In the genomic region with DNA sequence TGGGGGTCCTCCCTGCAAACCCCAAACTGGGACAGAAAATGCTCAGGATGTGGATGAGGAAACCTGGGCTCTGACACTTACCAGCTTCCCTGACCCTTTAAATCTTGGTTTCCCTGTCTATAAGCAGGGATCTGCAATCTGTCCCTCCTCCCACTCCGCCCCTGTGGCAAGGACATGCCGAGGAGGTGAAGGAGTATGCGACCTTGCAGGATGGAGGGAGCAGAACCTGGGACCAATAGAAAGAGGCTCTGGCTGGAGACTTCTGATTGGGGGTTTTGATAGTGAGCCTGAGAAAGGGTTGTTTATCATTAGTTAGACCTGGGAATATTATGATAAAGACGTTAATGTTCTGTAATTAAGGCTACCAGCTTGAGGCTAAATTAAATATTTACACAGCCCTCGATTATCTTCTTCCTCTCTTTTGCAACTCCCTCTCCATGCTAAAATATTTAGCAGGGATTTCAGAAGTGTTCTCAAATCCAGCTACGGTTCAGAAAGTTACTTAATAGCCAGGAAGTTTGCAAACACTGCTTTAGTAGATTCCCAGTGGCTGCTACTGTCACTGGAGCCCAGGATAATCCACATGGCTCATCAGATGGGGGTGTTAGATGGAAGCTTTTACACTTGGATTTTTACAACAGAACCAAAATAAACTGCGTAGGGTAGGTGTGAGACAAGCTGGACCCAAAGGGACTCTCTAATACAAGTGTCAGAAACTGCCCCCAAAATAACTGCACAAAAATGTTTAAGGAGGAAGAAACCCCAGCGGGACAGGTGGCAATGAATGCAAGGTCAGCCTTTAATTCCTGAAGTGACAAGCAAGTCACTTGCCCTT, we compare ENCODE assay signal across 17 cellular contexts. TPM values are rescaled to one million over a fixed set of nuclear protein-coding genes. Genes with fewer than 3 reads are reported as not detected.
DNase-seq lines count a peak whose midpoint lies in the region; ATAC-seq and TF ChIP-seq lines count a peak whose summit lies in the region.
"Had no signal": no experiment of that assay in that cellular context is flagged by ENCODE, and none has a peak within 500 bp of the region (broad histone marks: within the 10 kb centered on the region; RNA-seq: fewer than 3 reads in every experiment).

No MANE protein-coding gene starts in this region.

- H3K27me3 ChIP-seq in colonic mucosa (no peaks in the 10 kb centered on the region), lung (ENCODE audit: control insufficient read depth, insufficient read depth) (no peaks in the 10 kb centered on the region)

- H3K4me3 Mint-ChIP-seq in effector memory CD8-positive, alpha-beta T cell: no peak overlapping the region
- H3K4me3 Mint-ChIP-seq: nephron progenitor cell had no signal

- no peaks in the 10 kb centered on the region for H3K36me3 ChIP-seq in colonic mucosa
- H3K36me3 ChIP-seq in lung (ENCODE audit: control insufficient read depth in 2 of 2, insufficient read depth in 2 of 2, low read length in 2 of 2): no peaks in the 10 kb centered on the region

- H3K27ac ChIP-seq in 22Rv1 (peak overlapping the region; percentile 31), colonic mucosa (no peak overlapping the region), lung (ENCODE audit: low read depth in 1 of 2, low read length in 1 of 2) (peak overlapping the region in 1 of 2 donors; percentile 70)
- H3K27ac ChIP-seq: PC-9, SK-N-MC had no signal

- H3K9me3 Mint-ChIP-seq in effector memory CD8-positive, alpha-beta T cell: no peaks in the 10 kb centered on the region
- H3K9me3 Mint-ChIP-seq: nephron progenitor cell had no signal

- no peak overlapping the region for H3K4me3 ChIP-seq in colonic mucosa
- H3K4me3 ChIP-seq in lung: no peak overlapping the region
- H3K4me3 ChIP-seq: PC-9, SK-N-MC had no signal

- TF ChIP-seq CTCF in 22Rv1 (IDR thresholded peaks at IDR 0.05): no peak
- no peak for TF ChIP-seq CTCF in colonic mucosa (IDR thresholded peaks at IDR 0.05)
- TF ChIP-seq CTCF in lung (IDR thresholded peaks at IDR 0.05; ENCODE audit: control extremely low read depth, extremely low read depth): no peak

- H3K9me3 ChIP-seq in colonic mucosa: no peaks in the 10 kb centered on the region
- no peaks in the 10 kb centered on the region for H3K9me3 ChIP-seq in lung (ENCODE audit: control insufficient read depth in 2 of 2, insufficient read depth in 1 of 2, low read length in 1 of 2)

- H3K36me3 Mint-ChIP-seq in effector memory CD8-positive, alpha-beta T cell (ENCODE audit: insufficient read depth): no peaks in the 10 kb centered on the region

- WGBS in lung, 2 donors: 41 to 54% methylated on average over 8 of the region's 8 CpGs

- H3K4me1 Mint-ChIP-seq in effector memory CD8-positive, alpha-beta T cell (ENCODE audit: low read depth in 2 of 2): no peaks in the 10 kb centered on the region

- H3K4me1 ChIP-seq in colonic mucosa (no peaks in the 10 kb centered on the region), lung (ENCODE audit: control insufficient read depth in 2 of 2, insufficient read depth in 2 of 2, low read length in 2 of 2) (peaks cover 0 to 13% of the 10 kb centered on the region in 2 donors)

- intact Hi-C loops in colonic mucosa (cut with DNase I): no loop called here

- ATAC-seq in lung (ENCODE audit: insufficient read depth, low FRiP score) (peak; percentile 36), HG02973 (IDR thresholded peaks at IDR 0.05; ENCODE audit: unreplicated experiment) (no peak), HG03139 (IDR thresholded peaks at IDR 0.05; ENCODE audit: unreplicated experiment) (no peak)
- no peak for ATAC-seq in effector memory CD8-positive, alpha-beta T cell (replicated peaks)

- no peak overlapping the region for H3K9ac ChIP-seq in colonic mucosa (ENCODE audit: low read depth in 2 of 2, low read length in 2 of 2)

- peaks cover 6 to 18% of the 10 kb centered on the region in 2 donors for H3K27me3 Mint-ChIP-seq in effector memory CD8-positive, alpha-beta T cell

- DNase-seq in NCI-H1105 (lab: John Stamatoyannopoulos, UW): peak; percentile 17
- DNase-seq in colonic mucosa: peak; percentile 31
- no peak for DNase-seq in lung (ENCODE audit: low spot score)
- no peak for DNase-seq in stimulated activated naive CD4-positive, alpha-beta T cell (lab: John Stamatoyannopoulos, UW)
- no peak for DNase-seq in effector memory CD8-positive, alpha-beta T cell
- DNase-seq: activated naive CD4-positive, alpha-beta T cell; anterior cingulate cortex; foreskin melanocyte; NCI-H187 treated with DMSO at 0.1 percent for 48 hours; NCI-H524; nephron progenitor cell; PC-9; T-helper 9 cell had no signal

- no peak overlapping the region for H3K27ac Mint-ChIP-seq in effector memory CD8-positive, alpha-beta T cell
- H3K27ac Mint-ChIP-seq: nephron progenitor cell had no signal

RNA-seq across cellular contexts. Expression of a gene that starts 9.2 kb away (rescaled TPM):
- total RNA-seq in colonic mucosa (10 to 100 TPM; 36.3 to 71.1 TPM), lung (10 to 100 TPM in 1 of 2 donors, 1 to 10 TPM in 1; 2.3 to 22.6 TPM)
- polyA plus RNA-seq in lung: 10 to 100 TPM in 1 of 2 donors, 1 to 10 TPM in 1; 9.2 to 11.8 TPM

Comparison
In these comparisons a context has a peak if more than half of its experiments do, and no peak if none do; other contexts are left out.
1. DNase-seq: peak in NCI-H1105 (single experiment) and colonic mucosa (single experiment); none in lung (single experiment), stimulated activated naive CD4-positive, alpha-beta T cell (0 of 6) and effector memory CD8-positive, alpha-beta T cell (0 of 3).